ENCODE assay signal across 10 cellular contexts in the genomic region with DNA sequence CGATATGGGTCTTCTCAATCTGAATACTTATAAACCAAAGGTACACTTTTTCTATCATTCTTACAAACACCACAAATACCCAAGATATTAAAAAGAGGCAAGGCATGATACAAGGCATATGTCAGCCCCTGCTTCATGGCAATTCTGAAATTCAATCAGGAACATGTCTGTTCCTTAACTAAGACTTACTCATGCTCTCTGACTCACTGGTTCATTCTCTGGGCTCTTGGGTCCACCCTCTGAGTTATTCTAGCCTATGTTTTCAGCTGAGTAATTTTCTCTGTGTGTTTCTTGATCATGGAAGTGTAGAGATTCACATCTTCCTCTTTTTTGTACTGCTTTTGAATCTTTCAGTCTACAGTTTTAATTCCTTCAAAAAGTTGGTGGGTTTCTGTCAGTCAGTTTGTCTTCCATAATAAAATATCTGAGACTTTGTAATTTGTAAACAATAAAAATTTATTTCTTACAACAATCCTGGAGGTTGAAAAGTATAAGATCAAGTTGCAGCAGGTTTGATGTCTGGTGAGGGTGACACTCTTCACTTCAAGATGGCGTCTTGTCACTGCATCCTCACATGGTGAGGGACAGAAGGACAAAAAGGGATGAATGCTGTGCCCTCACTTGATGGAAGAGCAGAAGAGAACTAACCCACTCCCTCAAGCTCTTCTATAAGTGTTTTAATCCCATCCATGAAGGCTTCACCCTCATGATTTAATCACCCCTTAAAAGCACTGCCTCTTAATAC.
DNase-seq lines count a peak whose midpoint lies in the region; ATAC-seq, FAIRE-seq and TF ChIP-seq lines count a peak whose summit lies in the region.
"Had no signal": no experiment of that assay in that cellular context is flagged by ENCODE, and none has a peak within 500 bp of the region (broad histone marks: within the 10 kb centered on the region; RNA-seq: fewer than 3 reads in every experiment).

No MANE protein-coding gene starts in this region.

- ATAC-seq in activated CD4-positive, CD25-positive, alpha-beta regulatory T cell treated with anti-CD3 and anti-CD28 coated beads, Interleukin-2, amount 50 U/mL, for 24 hours = peak; percentile 92 to 99
- no peak for ATAC-seq in GM21360 (IDR thresholded peaks at IDR 0.05; ENCODE audit: unreplicated experiment)
- ATAC-seq: naive thymus-derived CD8-positive, alpha-beta T cell had no signal

- H3K4me1 ChIP-seq in Karpas-422 (ENCODE audit: low read length) (no peaks in the 10 kb centered on the region), Caco-2 (no peaks in the 10 kb centered on the region)

- H4K20me1 ChIP-seq in Karpas-422 (ENCODE audit: insufficient read depth, low read depth, low read length) = no peaks in the 10 kb centered on the region

- POLR2A ChIA-PET in Caco-2 (lab: Charles Lee) = no interaction called here

- H3K27me3 Mint-ChIP-seq in Caco-2 (ENCODE audit: insufficient read depth, unreplicated experiment) = peaks cover 6% of the 10 kb centered on the region
- H3K27me3 Mint-ChIP-seq: naive thymus-derived CD8-positive, alpha-beta T cell had no signal

- H3K4me3 Mint-ChIP-seq in Caco-2 (ENCODE audit: unreplicated experiment) = no peak overlapping the region
- H3K4me3 Mint-ChIP-seq: naive thymus-derived CD8-positive, alpha-beta T cell had no signal

- CTCF ChIA-PET in Caco-2 (lab: Charles Lee) = no interaction called here

- no peaks in the 10 kb centered on the region for H3K79me2 ChIP-seq in Karpas-422 (ENCODE audit: low read length)

- FAIRE-seq in bronchial epithelial cell (lab: Jason Lieb, UNC) = no peak

- no TSS peak for BruUV-seq in Caco-2 (replicated peaks; lab: Mats Ljungman, UMichigan)

- H3K4me2 ChIP-seq in Karpas-422 (ENCODE audit: low read depth, low read length, poor library complexity, severe bottlenecking) = no peak overlapping the region

- H3K9ac ChIP-seq in Karpas-422 (ENCODE audit: low read length) = no peak overlapping the region

- DNase-seq in activated CD4-positive, CD25-positive, alpha-beta regulatory T cell (lab: John Stamatoyannopoulos, UW) = no peak
- DNase-seq in Karpas-422 (peak; percentile 55), bronchial epithelial cell (ENCODE audit: low read depth) (peak; percentile 97), renal cortical epithelial cell (ENCODE audit: low read depth) (peak; percentile 82), coronary artery (ENCODE audit: low spot score) (no peak), Caco-2 (no peak)
- DNase-seq: naive thymus-derived CD8-positive, alpha-beta T cell; stimulated activated CD4-positive, alpha-beta T cell treated with anti-CD3 and anti-CD28 coated beads, Interleukin-2, amount 100 ng/mL, for 48 hours had no signal

- H3K36me3 Mint-ChIP-seq in Caco-2 (ENCODE audit: insufficient read depth, unreplicated experiment) = no peaks in the 10 kb centered on the region

- H3K36me3 ChIP-seq in Karpas-422 (ENCODE audit: insufficient read depth, low read length) = no peaks in the 10 kb centered on the region
- no peaks in the 10 kb centered on the region for H3K36me3 ChIP-seq in bronchial epithelial cell (ENCODE audit: control insufficient read depth, insufficient read depth, low read length)
- no peaks in the 10 kb centered on the region for H3K36me3 ChIP-seq in Caco-2 (ENCODE audit: control insufficient read depth, insufficient read depth, low read length)

- no peak overlapping the region for H3K27ac ChIP-seq in Karpas-422 (ENCODE audit: low read length)
- H3K27ac ChIP-seq in coronary artery = peak overlapping the region in 1 of 2 donors; percentile 73

- H3K4me1 Mint-ChIP-seq in Caco-2 (ENCODE audit: low read depth, unreplicated experiment) = no peaks in the 10 kb centered on the region

- no peak overlapping the region for H3K27ac Mint-ChIP-seq in Caco-2 (ENCODE audit: unreplicated experiment)
- H3K27ac Mint-ChIP-seq: naive thymus-derived CD8-positive, alpha-beta T cell had no signal

- no peak for TF ChIP-seq CTCF in bronchial epithelial cell (IDR thresholded peaks at IDR 0.05; ENCODE audit: insufficient read depth, low read length, severe bottlenecking)
- TF ChIP-seq CTCF in coronary artery (IDR thresholded peaks at IDR 0.05) = no peak
- TF ChIP-seq CTCF in Caco-2 (IDR thresholded peaks at IDR 0.05; ENCODE audit: insufficient read depth in 1 of 2, low read depth in 1 of 2, low read length in 1 of 2, severe bottlenecking in 1 of 2, unreplicated experiment in 1 of 2) = no peak

- H3K9me3 ChIP-seq in Karpas-422 (ENCODE audit: low read length) (no peaks in the 10 kb centered on the region), Caco-2 (no peaks in the 10 kb centered on the region)

- intact Hi-C loops in Caco-2 (cut with micrococcal nuclease; ENCODE audit: unreplicated experiment) = no loop called here

- H3K4me3 ChIP-seq in Karpas-422 (ENCODE audit: low read length) (no peak overlapping the region), bronchial epithelial cell (ENCODE audit: low read depth, low read length) (no peak overlapping the region), coronary artery (no peak overlapping the region), Caco-2 (ENCODE audit: low read depth, low read length) (no peak overlapping the region)

- no peaks in the 10 kb centered on the region for H3K9me2 ChIP-seq in Karpas-422 (replicated peaks; ENCODE audit: insufficient read depth, low read length)

- H3K9me3 Mint-ChIP-seq in Caco-2 (ENCODE audit: unreplicated experiment) = peaks cover 9% of the 10 kb centered on the region

- no peak overlapping the region for H2AFZ ChIP-seq in Karpas-422 (ENCODE audit: low read length)

- H3K27me3 ChIP-seq in Karpas-422 (ENCODE audit: low read length) = no peaks in the 10 kb centered on the region
- H3K27me3 ChIP-seq in bronchial epithelial cell (ENCODE audit: control insufficient read depth, insufficient read depth, low read length) = no peaks in the 10 kb centered on the region
- no peaks in the 10 kb centered on the region for H3K27me3 ChIP-seq in Caco-2 (replicated peaks; ENCODE audit: control insufficient read depth, insufficient read depth, low read length)

Comparison
In these comparisons a context has a peak if more than half of its experiments do, and no peak if none do; other contexts are left out.
1. DNase-seq: peak in Karpas-422 (single experiment), bronchial epithelial cell (single experiment) and renal cortical epithelial cell (single experiment); none in activated CD4-positive, CD25-positive, alpha-beta regulatory T cell (0 of 4), coronary artery (single experiment) and Caco-2 (0 of 2).